Comparison of ENCODE assay signal across 9 cellular contexts in the genomic region with DNA sequence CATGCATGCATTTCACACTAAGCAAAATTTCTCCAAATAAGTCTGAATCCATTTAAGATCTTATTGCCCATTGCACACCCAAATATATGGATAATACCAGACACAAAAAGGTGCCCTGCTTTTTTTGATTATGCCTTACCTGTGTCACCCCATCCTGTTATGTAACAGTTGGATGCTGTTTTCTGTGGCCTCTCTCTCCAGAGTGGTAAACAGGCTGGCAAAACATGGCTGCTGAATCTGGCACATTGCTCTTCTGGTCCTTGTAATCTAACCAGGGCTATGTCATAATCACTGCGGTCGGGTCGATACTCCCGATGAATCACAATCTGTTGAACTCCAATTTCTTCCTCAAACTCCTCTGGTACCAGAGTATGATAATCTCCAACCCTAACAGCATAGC.
A peak's percentile ranks its signal among the peaks of the same experiment; 100 is the strongest.
DNase-seq lines count a peak whose midpoint lies in the region; ATAC-seq, FAIRE-seq and TF ChIP-seq lines count a peak whose summit lies in the region.
"Had no signal": no experiment of that assay in that cellular context is flagged by ENCODE, and none has a peak within 500 bp of the region (broad histone marks: within the 10 kb centered on the region; RNA-seq: fewer than 3 reads in every experiment).

No MANE protein-coding gene starts in this region.

- no peaks in the 10 kb centered on the region for H3K9me3 ChIP-seq in A673 (ENCODE audit: low read depth, low read length, poor library complexity, severe bottlenecking)
- H3K9me3 ChIP-seq in PC-9 (ENCODE audit: insufficient read depth, low read depth) = no peaks in the 10 kb centered on the region

- H3K79me2 ChIP-seq in PC-9 (ENCODE audit: low read depth) = peaks cover 25% of the 10 kb centered on the region

- H3F3A ChIP-seq in PC-9 (ENCODE audit: insufficient read depth, low read depth) = peaks cover 46% of the 10 kb centered on the region

- TF ChIP-seq CTCF in A673 (conservative IDR thresholded peaks at IDR 0.05; ENCODE audit: low read depth, low read length) (no peak), GM12865 (IDR thresholded peaks at IDR 0.05; ENCODE audit: insufficient read depth, low read depth, low read length, missing control alignments) (no peak), PC-9 (conservative IDR thresholded peaks at IDR 0.05) (no peak), epithelial cell of esophagus (IDR thresholded peaks at IDR 0.05; ENCODE audit: insufficient read depth, low read depth, low read length, missing control alignments) (no peak)

- H3K36me3 ChIP-seq in A673 (ENCODE audit: insufficient read depth, low read length, poor library complexity, severe bottlenecking) (peaks cover 26% of the 10 kb centered on the region), PC-9 (ENCODE audit: low read depth) (peaks cover 20% of the 10 kb centered on the region)

- POLR2A ChIA-PET in A673 (lab: Charles Lee; ENCODE audit: low non-redundant PET) (no interaction called here), PC-9 (lab: Charles Lee; ENCODE audit: unreplicated experiment) (no interaction called here)

- H3K27ac ChIP-seq in A673 (ENCODE audit: low read depth, low read length, poor library complexity, severe bottlenecking) = no peak overlapping the region
- peak overlapping the region; percentile 88 for H3K27ac ChIP-seq in PC-9

- peaks cover 6% of the 10 kb centered on the region for H4K20me1 ChIP-seq in PC-9 (ENCODE audit: insufficient read depth)

- H3K4me1 ChIP-seq in A673 (ENCODE audit: insufficient read depth, low read length, poor library complexity, severe bottlenecking) (peaks cover 15% of the 10 kb centered on the region), PC-9 (replicated peaks; ENCODE audit: insufficient read depth) (peaks cover 16% of the 10 kb centered on the region)

- H3K4me3 ChIP-seq in A673 (ENCODE audit: low read depth, low read length, poor library complexity, severe bottlenecking) (no peak overlapping the region), GM12865 (ENCODE audit: low read depth, low read length) (no peak overlapping the region), PC-9 (no peak overlapping the region), epithelial cell of esophagus (ENCODE audit: low read length) (no peak overlapping the region)
- H3K4me3 ChIP-seq: hepatocyte had no signal

- no peak for ATAC-seq in GM19463 (IDR thresholded peaks at IDR 0.05; ENCODE audit: unreplicated experiment)

- H3K9me2 ChIP-seq in PC-9 (ENCODE audit: insufficient read depth) = no peaks in the 10 kb centered on the region

- H3K27me3 ChIP-seq in A673 (replicated peaks; ENCODE audit: insufficient read depth, low read depth, low read length, poor library complexity) (no peaks in the 10 kb centered on the region), PC-9 (ENCODE audit: insufficient read depth, low read depth) (no peaks in the 10 kb centered on the region)
- H3K27me3 ChIP-seq: hepatocyte had no signal

- no peak overlapping the region for H2AFZ ChIP-seq in PC-9
- H2AFZ ChIP-seq: hepatocyte had no signal

- BruUV-seq in A673 (replicated peaks; lab: Mats Ljungman, UMichigan) (no TSS peak), PC-9 (replicated peaks; lab: Mats Ljungman, UMichigan) (no TSS peak)

- CTCF ChIA-PET in A673 (lab: Charles Lee) = no interaction called here
- CTCF ChIA-PET in PC-9 (lab: Charles Lee) = no interaction called here

- FAIRE-seq in HTR-8/SVneo (lab: Jason Lieb, UNC) = no peak

- peak; percentile 30 for DNase-seq in A673 (ENCODE audit: low spot score)
- peak; percentile 18 for DNase-seq in GM12865 (ENCODE audit: low read depth)
- DNase-seq in PC-9 = peak in 1 of 2 experiments; percentile 82
- peak; percentile 90 for DNase-seq in epithelial cell of esophagus (ENCODE audit: low read depth)
- DNase-seq in NK-92 (lab: John Stamatoyannopoulos, UW; ENCODE audit: unreplicated experiment) = no peak
- DNase-seq in iPS-NIHi11 (ENCODE audit: low spot score) = no peak
- DNase-seq in HTR-8/SVneo (ENCODE audit: insufficient read length, low spot score) = no peak

- H3K4me2 ChIP-seq in PC-9 = no peak overlapping the region
- H3K4me2 ChIP-seq: hepatocyte had no signal

- intact Hi-C loops in A673 (cut with micrococcal nuclease; ENCODE audit: unreplicated experiment) = loop anchor here (5.0 kb wide), 1 partner anchor 70 kb away; the partner anchor contains the start of gene PRSS12
- intact Hi-C loops in PC-9 (cut with micrococcal nuclease; ENCODE audit: unreplicated experiment) = loop anchor here (10.0 kb wide), 2 partner anchors 222 to 402 kb away; partner anchors contain the start of gene METTL14

Comparison
In these comparisons a context has a peak if more than half of its experiments do, and no peak if none do; other contexts are left out.
1. DNase-seq: peak in A673 (single experiment), GM12865 (single experiment) and epithelial cell of esophagus (single experiment); none in NK-92 (single experiment), iPS-NIHi11 (single experiment) and HTR-8/SVneo (single experiment).